Comparison of ENCODE assay signal across 24 cellular contexts in the genomic region with DNA sequence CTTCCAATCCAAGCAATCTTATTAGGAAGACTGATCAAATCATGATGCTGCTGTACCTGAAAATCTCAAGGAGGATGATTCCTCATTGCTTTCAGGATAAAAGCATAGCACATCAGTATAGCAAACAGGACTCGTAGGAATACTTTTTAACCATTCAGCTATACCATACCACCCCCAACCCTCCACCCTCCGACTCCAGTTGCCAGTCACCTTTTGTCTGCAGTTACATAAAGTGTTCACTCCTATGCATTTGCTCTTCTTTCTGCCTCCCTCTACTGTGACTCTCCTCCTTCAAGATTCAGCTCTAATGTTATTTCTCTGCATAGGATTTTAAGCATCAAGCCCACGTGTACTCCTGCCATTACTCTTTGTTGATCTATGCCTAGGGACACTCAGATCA.
"Had no signal": no experiment of that assay in that cellular context is flagged by ENCODE, and none has a peak within 500 bp of the region (broad histone marks: within the 10 kb centered on the region; RNA-seq: fewer than 3 reads in every experiment).

No MANE protein-coding gene starts in this region.

- H3K27ac ChIP-seq: colonic mucosa, epithelial cell of prostate, esophagus squamous epithelium, gastrocnemius medialis, heart right ventricle, left lung, lower lobe of right lung had no signal

- H3K9me3 ChIP-seq: colonic mucosa, esophagus squamous epithelium, gastrocnemius medialis, left lung, lower lobe of right lung, mucosa of descending colon had no signal

- DNase-seq: colonic mucosa; cortex of kidney; effector CD8-positive, alpha-beta T cell; effector memory CD8-positive, alpha-beta T cell; endodermal cell; erythroblast; esophagus squamous epithelium; foreskin fibroblast; foreskin melanocyte; gastrocnemius medialis; glutamatergic neuron; heart right ventricle; hippocampal formation; left cardiac atrium; left lung; left ventricle myocardium superior; lower lobe of right lung; mesenchymal stem cell; mucosa of descending colon; naive B cell had no signal

- H3K4me3 ChIP-seq: colonic mucosa, esophagus squamous epithelium, gastrocnemius medialis, heart right ventricle, left lung, lower lobe of right lung, mucosa of descending colon had no signal

- H3K36me3 ChIP-seq: colonic mucosa, esophagus squamous epithelium, gastrocnemius medialis, heart right ventricle, left lung, lower lobe of right lung had no signal

- FAIRE-seq: endometrium, islet of Langerhans, keratinocyte had no signal

- H3K27me3 ChIP-seq: colonic mucosa, esophagus squamous epithelium, gastrocnemius medialis, heart right ventricle, left lung had no signal
